ENCODE assay signal across 8 cellular contexts in the genomic region with DNA sequence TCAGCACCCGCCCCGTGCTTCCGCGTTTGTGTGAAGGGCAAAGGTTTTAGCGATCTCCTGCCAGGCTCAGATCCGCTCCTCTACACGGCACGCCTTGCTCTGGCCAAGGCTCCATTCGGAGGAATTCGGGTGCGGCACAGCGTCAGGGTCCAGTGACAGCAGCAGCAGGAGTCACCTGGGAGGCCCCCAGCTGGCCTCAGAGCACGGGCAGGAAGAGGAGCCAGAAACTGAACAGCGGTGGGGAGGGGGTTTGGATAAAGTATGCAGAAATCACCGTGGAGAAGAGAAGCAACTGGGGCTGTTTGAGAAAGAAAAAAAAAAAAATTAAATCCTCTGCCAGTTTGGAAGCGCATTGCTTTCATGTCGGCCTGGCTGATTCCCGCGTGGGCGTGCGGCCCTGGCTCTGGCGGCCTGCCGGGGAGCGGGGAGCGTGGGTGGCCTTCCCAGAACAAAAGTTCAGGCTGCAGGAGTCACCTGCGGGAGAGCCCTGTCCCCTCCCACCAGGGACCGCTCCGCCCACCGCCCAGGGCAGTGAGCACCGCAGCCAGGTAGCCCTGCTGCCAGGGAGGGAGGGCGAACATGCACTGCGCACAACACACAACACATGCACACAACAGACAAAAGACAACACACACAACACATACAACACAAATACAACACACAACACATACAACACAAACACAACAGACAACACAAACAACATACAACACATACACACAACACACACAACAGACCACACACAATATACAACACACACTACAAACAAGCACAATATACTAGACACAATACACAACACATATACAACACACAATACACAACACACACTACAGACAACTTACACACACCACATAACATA.
DNase-seq lines count a peak whose midpoint lies in the region; ATAC-seq and TF ChIP-seq lines count a peak whose summit lies in the region.

No MANE protein-coding gene starts in this region.

- ATAC-seq in gastrocnemius medialis (peak; percentile 54 to 81), HG02571 (IDR thresholded peaks at IDR 0.05; ENCODE audit: unreplicated experiment) (no peak), GM18861 (IDR thresholded peaks at IDR 0.05; ENCODE audit: unreplicated experiment) (no peak)

- in situ Hi-C loops in ACHN (cut with HindIII; ENCODE audit: low pct_ligation_motif_present, low pct_unique_long_range_greater_than_20kb, low sequenced_read_pairs) = no loop called here
- in situ Hi-C loops in gastrocnemius medialis (cut with MboI; ENCODE audit: low sequenced_read_pairs in 4 of 4) = loop anchor here in 1 of 4 donors (10.0 kb wide), 1 partner anchor 109 kb away; the partner anchor contains the start of gene ETS2
- in situ Hi-C loops in KBM-7 (cut with MboI; ENCODE audit: low pct_unique_long_range_greater_than_20kb, low sequenced_read_pairs) = no loop called here

- TF ChIP-seq CTCF in hepatocyte (IDR thresholded peaks at IDR 0.05; ENCODE audit: poor library complexity) (no peak), gastrocnemius medialis (IDR thresholded peaks at IDR 0.05 in 4 of 5, conservative IDR thresholded peaks at IDR 0.05 in 1 of 5) (no peak)

- H3K36me3 ChIP-seq in HUES64 (ENCODE audit: insufficient read depth, low read length) (no peaks in the 10 kb centered on the region), hepatocyte (replicated peaks; ENCODE audit: insufficient read depth, low read depth) (no peaks in the 10 kb centered on the region), gastrocnemius medialis (no peaks in the 10 kb centered on the region)

- no peak overlapping the region for H3K9ac ChIP-seq in HUES64 (ENCODE audit: low read depth, low read length)

- no peaks in the 10 kb centered on the region for H3K9me2 ChIP-seq in hepatocyte (replicated peaks; ENCODE audit: insufficient read depth)

- H2AFZ ChIP-seq in hepatocyte = no peak overlapping the region

- intact Hi-C loops in gastrocnemius medialis (cut with DNase I; ENCODE audit: low total_unique reads) = loop anchor here (5.0 kb wide), 2 partner anchors 106 to 174 kb away; partner anchors contain the start of gene ETS2

- no peaks in the 10 kb centered on the region for H3K9me3 ChIP-seq in HUES64 (ENCODE audit: insufficient read depth, low read depth, low read length)
- H3K9me3 ChIP-seq in hepatocyte (ENCODE audit: low read depth) = no peaks in the 10 kb centered on the region
- H3K9me3 ChIP-seq in gastrocnemius medialis = no peaks in the 10 kb centered on the region

- H3K79me2 ChIP-seq in hepatocyte = no peaks in the 10 kb centered on the region

- peak overlapping the region; percentile 65 for H3K4me2 ChIP-seq in hepatocyte

- 5% methylated on average over 32 of the region's 32 CpGs for WGBS in HUES64
- WGBS in hepatocyte (ENCODE audit: low lambda C conversion rate, missing lambda C conversion rate) = 17% methylated on average over 32 of the region's 32 CpGs

- H3K27ac ChIP-seq in HUES64 (ENCODE audit: low read depth, low read length) = no peak overlapping the region
- peak overlapping the region; percentile 97 for H3K27ac ChIP-seq in hepatocyte
- H3K27ac ChIP-seq in gastrocnemius medialis = peak overlapping the region; percentile 88 to 95 (median 92)

- DNase-seq in ACHN = peak; percentile 32
- DNase-seq in amniotic epithelial cell (ENCODE audit: low read depth) = peak; percentile 64
- peak; percentile 92 for DNase-seq in hepatocyte (ENCODE audit: low spot score)
- peak; percentile 52 to 83 for DNase-seq in gastrocnemius medialis
- DNase-seq in KBM-7 = no peak

- no peaks in the 10 kb centered on the region for H4K20me1 ChIP-seq in hepatocyte (ENCODE audit: insufficient read depth, poor library complexity, severe bottlenecking)

- TF ChIP-seq POLR2A in gastrocnemius medialis (IDR thresholded peaks at IDR 0.05) = peak; percentile 19 to 28

- H3K27me3 ChIP-seq in HUES64 (ENCODE audit: insufficient read depth, low read length) (peaks cover 18% of the 10 kb centered on the region), hepatocyte (no peaks in the 10 kb centered on the region), gastrocnemius medialis (no peaks in the 10 kb centered on the region)

- H3K4me1 ChIP-seq in HUES64 (ENCODE audit: insufficient read depth, low read length) (peaks cover 16% of the 10 kb centered on the region; the same call in 1 of the 2 replicates), hepatocyte (ENCODE audit: insufficient read depth) (peaks cover 43% of the 10 kb centered on the region), gastrocnemius medialis (peaks cover 37 to 54% of the 10 kb centered on the region in 2 donors)

- H3K4me3 ChIP-seq in HUES64 (ENCODE audit: low read length) (peak overlapping the region; percentile 48), hepatocyte (no peak overlapping the region), gastrocnemius medialis (peak overlapping the region; percentile 28 to 45 (median 30))

Comparison
In these comparisons a context has a peak if more than half of its experiments do, and no peak if none do; other contexts are left out.
1. ATAC-seq: peak in gastrocnemius medialis (2 of 2); none in HG02571 (single experiment) and GM18861 (single experiment).